Comparison of ENCODE assay signal across 10 cellular contexts in genomic region chrX:71082778-71083177, GRCh38. TPM values are rescaled to one million over a fixed set of nuclear protein-coding genes. Genes with fewer than 3 reads are reported as not detected.
"Had no signal": no experiment of that assay in that cellular context is flagged by ENCODE, and none has a peak within 500 bp of the region (broad histone marks: within the 10 kb centered on the region; RNA-seq: fewer than 3 reads in every experiment).

No MANE protein-coding gene starts in this region.

- H3K27ac Mint-ChIP-seq: H9, IgD-negative memory B cell had no signal

- ATAC-seq: HepG2 had no signal

- H3K27me3 Mint-ChIP-seq: IgD-negative memory B cell had no signal

- H3K27ac ChIP-seq: GM23248, HL-60 had no signal

- FAIRE-seq: HepG2 had no signal

- H3K9me3 Mint-ChIP-seq: IgD-negative memory B cell had no signal

- H3K4me3 ChIP-seq: GM23248 had no signal

- DNase-seq: GM23248, GOT3, H9, HCEC 1CT, KG1 had no signal

- H3K4me1 Mint-ChIP-seq: H9, IgD-negative memory B cell had no signal

- H3K36me3 Mint-ChIP-seq: IgD-negative memory B cell had no signal

- H3K4me3 Mint-ChIP-seq: H9, IgD-negative memory B cell had no signal

RNA-seq across cellular contexts. Expression of gene CXorf65, which starts 23.8 kb away (rescaled TPM):
- total RNA-seq: GM23248, H4, H9, HepG2, HT1080 had no signal
- polyA plus RNA-seq: GM23248, HepG2 had no signal

RNA-seq across cellular contexts. Expression of gene IL2RG, which starts 28.6 kb away (rescaled TPM):
- total RNA-seq: GM23248, H4, H9, HepG2, HT1080 had no signal
